ENCODE assay signal across 32 cellular contexts in the genomic region with DNA sequence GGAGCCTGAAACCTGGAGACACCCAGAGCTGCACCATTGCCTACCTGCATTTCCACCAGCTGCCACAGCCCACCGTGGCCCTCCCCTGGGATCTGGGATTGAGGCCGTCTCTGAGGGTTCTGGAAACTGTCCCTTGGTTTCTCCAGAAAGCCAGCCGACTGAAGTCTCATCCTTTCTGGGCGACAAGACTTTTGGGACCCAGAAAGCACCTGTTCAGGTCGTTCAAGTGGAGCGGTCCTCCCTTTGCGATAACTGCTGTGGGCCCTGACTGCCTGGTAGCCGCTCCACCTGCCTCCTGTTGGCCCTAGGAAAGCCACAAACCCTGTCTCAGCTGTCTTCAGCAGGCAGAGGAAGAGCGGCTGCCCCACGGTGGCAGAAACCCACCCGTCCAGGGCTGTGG.
"Had no signal": no experiment of that assay in that cellular context is flagged by ENCODE, and none has a peak within 500 bp of the region (broad histone marks: within the 10 kb centered on the region; RNA-seq: fewer than 3 reads in every experiment).

No MANE protein-coding gene starts in this region.

- H3K27ac ChIP-seq: adrenal gland, body of pancreas, brain microvascular endothelial cell, breast epithelium, VCaP had no signal

- H3K4me3 ChIP-seq: adrenal gland, body of pancreas, breast epithelium had no signal

- DNase-seq: activated B cell treated with CpG ODN at 0.5 μM for 24 hours; activated CD4-positive, alpha-beta memory T cell treated with anti-CD3 and anti-CD28 coated beads for 36 hours; activated CD4-positive, alpha-beta T cell treated with anti-CD3 and anti-CD28 coated beads for 4 hours; activated CD4-positive, alpha-beta T cell treated with anti-CD3 and anti-CD28 coated beads, Interleukin-2, amount 10 ng/mL, durations not matched to agents 24 days and 14 days; activated CD4-positive, alpha-beta T cell treated with anti-CD3 and anti-CD28 coated beads, Interleukin-2, amount 50 U/mL, for 1 hour; activated CD4-positive, alpha-beta T cell treated with anti-CD3 and anti-CD28 coated beads, Interleukin-2, amount 50 U/mL, for 4 hours; activated CD4-positive, CD25-positive, alpha-beta regulatory T cell treated with anti-CD3 and anti-CD28 coated beads, Interleukin-2, amount 50 U/mL, for 72 hours; activated CD8-positive, alpha-beta memory T cell treated with anti-CD3 and anti-CD28 coated beads, Interleukin-2, amount 50 U/mL, for 4 hours; activated CD8-positive, alpha-beta T cell treated with anti-CD3 and anti-CD28 coated beads for 36 hours; activated effector memory CD4-positive, alpha-beta T cell treated with anti-CD3 and anti-CD28 coated beads, Interleukin-2, amount 50 U/mL, for 16 hours; activated gamma-delta T cell treated with Interleukin-2 at 50 U/mL for 16 hours; activated naive CD4-positive, alpha-beta T cell; activated naive CD4-positive, alpha-beta T cell treated with anti-CD3 and anti-CD28 coated beads for 36 hours; activated naive CD4-positive, alpha-beta T cell treated with anti-CD3 and anti-CD28 coated beads, Interleukin-2, amount 50 U/mL, for 16 hours; activated naive CD8-positive, alpha-beta T cell treated with anti-CD3 and anti-CD28 coated beads for 36 hours; activated T-cell treated with anti-CD3 and anti-CD28 coated beads for 4 hours; activated T-cell treated with anti-CD3 and anti-CD28 coated beads, Interleukin-2, amount 50 U/mL, for 1 hour; activated T-cell treated with anti-CD3 and anti-CD28 coated beads, Interleukin-2, amount 50 U/mL, for 4 hours; activated T-cell treated with anti-CD3 and anti-CD28 coated beads, Interleukin-2, amount 50 U/mL, for 72 hours; adrenal gland; amniotic stem cell; body of pancreas; brain microvascular endothelial cell; central memory CD4-positive, alpha-beta T cell; cerebellar nuclear complex; T-helper 1 cell; T-helper 2 cell; T-helper 9 cell had no signal

- H3K36me3 ChIP-seq: adrenal gland, brain microvascular endothelial cell, breast epithelium had no signal

- H3K4me1 ChIP-seq: adrenal gland, body of pancreas, breast epithelium had no signal

- ATAC-seq: activated CD8-positive, alpha-beta T cell treated with anti-CD3 and anti-CD28 coated beads for 36 hours; activated naive CD4-positive, alpha-beta T cell treated with anti-CD3 and anti-CD28 coated beads, Interleukin-2, amount 50 U/mL, for 72 hours; activated T-cell treated with anti-CD3 and anti-CD28 coated beads, Interleukin-2, amount 50 U/mL, for 4 hours; activated T-cell treated with anti-CD3 and anti-CD28 coated beads, Interleukin-2, amount 50 U/mL, for 72 hours; activated T-helper 17 cell treated with anti-CD3 and anti-CD28 coated beads, Interleukin-2, amount 50 U/mL, for 72 hours; body of pancreas had no signal

- H3K9me3 ChIP-seq: adrenal gland, body of pancreas, breast epithelium had no signal

- H3K27me3 ChIP-seq: adrenal gland, brain microvascular endothelial cell had no signal
